8 cellular contexts compared by ENCODE assay signal in the genomic region with DNA sequence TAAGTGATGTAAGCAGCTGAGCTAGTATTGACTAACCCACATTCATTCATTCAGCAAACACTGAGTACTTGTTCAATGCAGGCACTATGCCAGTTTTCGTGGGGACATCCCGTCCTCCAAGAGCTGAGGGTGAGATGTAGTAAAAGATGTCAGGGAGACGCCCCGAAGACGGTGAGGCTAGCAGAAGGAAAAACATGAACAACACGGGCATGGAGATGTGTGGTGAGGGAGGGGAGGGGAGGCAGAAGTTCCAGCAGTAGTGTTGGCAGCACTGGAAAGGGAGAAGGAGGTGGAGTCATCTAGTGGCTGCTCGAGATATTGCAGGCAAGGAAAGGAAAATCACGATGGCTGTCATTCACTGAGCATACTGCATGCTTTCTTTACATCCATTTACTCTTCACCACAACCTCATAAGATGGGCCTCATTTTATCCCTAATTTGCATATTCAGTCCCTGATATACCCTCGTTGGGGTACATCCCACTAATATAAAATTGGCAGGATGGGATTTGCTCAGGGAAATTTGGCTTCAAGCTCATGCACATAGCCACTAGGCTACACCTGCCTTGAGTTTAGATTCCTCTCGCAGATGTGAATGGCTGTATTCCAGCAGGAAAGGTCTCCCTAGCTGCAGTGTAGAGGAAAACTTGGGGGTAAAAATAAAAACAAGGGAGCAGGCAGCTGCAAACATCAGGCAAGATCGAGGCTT. TPM values are rescaled to one million over a fixed set of nuclear protein-coding genes. Genes with fewer than 3 reads are reported as not detected.
DNase-seq lines count a peak whose midpoint lies in the region; ATAC-seq and TF ChIP-seq lines count a peak whose summit lies in the region.

No MANE protein-coding gene starts in this region.

- H3K27me3 Mint-ChIP-seq in activated T-helper 17 cell treated with anti-CD3 and anti-CD28 coated beads, Interleukin-2, amount 50 U/mL, for 72 hours, result peaks cover 38% of the 10 kb centered on the region

- no peak overlapping the region for H3K27ac ChIP-seq in 22Rv1

- no peaks in the 10 kb centered on the region for H3K9me3 Mint-ChIP-seq in activated T-helper 17 cell treated with anti-CD3 and anti-CD28 coated beads, Interleukin-2, amount 50 U/mL, for 72 hours

- peak; percentile 96 for TF ChIP-seq CTCF in 22Rv1 (IDR thresholded peaks at IDR 0.05)
- TF ChIP-seq CTCF in GM12801 (IDR thresholded peaks at IDR 0.05; ENCODE audit: extremely low read depth, insufficient read length), result peak; percentile 90
- peak in 1 of 3 donors; percentile 73 for TF ChIP-seq CTCF in omental fat pad (IDR thresholded peaks at IDR 0.05)

- H3K27ac Mint-ChIP-seq in activated T-helper 17 cell treated with anti-CD3 and anti-CD28 coated beads, Interleukin-2, amount 50 U/mL, for 72 hours, result no peak overlapping the region

- no peak overlapping the region for H3K4me3 Mint-ChIP-seq in activated T-helper 17 cell treated with anti-CD3 and anti-CD28 coated beads, Interleukin-2, amount 50 U/mL, for 72 hours

- peaks cover 18% of the 10 kb centered on the region for H3K4me1 Mint-ChIP-seq in activated T-helper 17 cell treated with anti-CD3 and anti-CD28 coated beads, Interleukin-2, amount 50 U/mL, for 72 hours

- no peaks in the 10 kb centered on the region for H3K36me3 Mint-ChIP-seq in activated T-helper 17 cell treated with anti-CD3 and anti-CD28 coated beads, Interleukin-2, amount 50 U/mL, for 72 hours (ENCODE audit: low read depth)

- ATAC-seq in HG03442 (IDR thresholded peaks at IDR 0.05; ENCODE audit: unreplicated experiment) (peak; percentile 37), omental fat pad (ENCODE audit: low FRiP score) (peak; percentile 50), GM21825 (IDR thresholded peaks at IDR 0.05; ENCODE audit: unreplicated experiment) (no peak)
- ATAC-seq in activated T-helper 17 cell treated with anti-CD3 and anti-CD28 coated beads, Interleukin-2, amount 50 U/mL, for 72 hours (replicated peaks), result peak; percentile 35

- DNase-seq in NOMO-1 treated with dmso at 0.1 percent for 144 hours (lab: John Stamatoyannopoulos, UW; ENCODE audit: unreplicated experiment), result peak; percentile 26
- peak; percentile 71 for DNase-seq in germinal center (ENCODE audit: low spot score)
- DNase-seq in omental fat pad (ENCODE audit: low spot score), result no peak

RNA-seq across cellular contexts. Expression of a gene that starts 14.5 kb away (rescaled TPM):
- not detected for total RNA-seq in activated T-helper 17 cell treated with anti-CD3 and anti-CD28 coated beads, Interleukin-2, amount 50 U/mL, for 72 hours
- 100 to 1,000 TPM in 1 of 4 donors, 10 to 100 TPM in 2, 1 to 10 TPM in 1; 2.8 to 131 (median 25.3) TPM for total RNA-seq in omental fat pad

RNA-seq across cellular contexts. Expression of a gene that starts 38.1 kb away (rescaled TPM):
- total RNA-seq in activated T-helper 17 cell treated with anti-CD3 and anti-CD28 coated beads, Interleukin-2, amount 50 U/mL, for 72 hours, result not detected
- total RNA-seq in omental fat pad, result 1 to 10 TPM in 2 of 4 donors, under 1 TPM in 2; 0.72 to 5.8 (median 0.97) TPM

RNA-seq across cellular contexts. Expression of a gene that starts 56.6 kb away (rescaled TPM):
- not detected for total RNA-seq in activated T-helper 17 cell treated with anti-CD3 and anti-CD28 coated beads, Interleukin-2, amount 50 U/mL, for 72 hours
- 10 to 100 TPM in 1 of 4 donors, 1 to 10 TPM in 3; 2.4 to 21.1 (median 5.1) TPM for total RNA-seq in omental fat pad
